In genomic region chr1:96756789-96757188, GRCh38 we compare ENCODE assay signal across 18 cellular contexts. TPM values are rescaled to one million over a fixed set of nuclear protein-coding genes. Genes with fewer than 3 reads are reported as not detected.
DNase-seq lines count a peak whose midpoint lies in the region; ATAC-seq and TF ChIP-seq lines count a peak whose summit lies in the region.
"Had no signal": no experiment of that assay in that cellular context is flagged by ENCODE, and none has a peak within 500 bp of the region (broad histone marks: within the 10 kb centered on the region; RNA-seq: fewer than 3 reads in every experiment).

No MANE protein-coding gene starts in this region.

- no peaks in the 10 kb centered on the region for H3K9me3 ChIP-seq in H9 (ENCODE audit: control insufficient read depth, low read depth, low read length)
- H3K9me3 ChIP-seq in adipocyte (ENCODE audit: control insufficient read depth, low read length) = no peaks in the 10 kb centered on the region
- H3K9me3 ChIP-seq in liver (ENCODE audit: control insufficient read depth in 4 of 4, low read length in 3 of 4) = no peaks in the 10 kb centered on the region
- peaks cover 11% of the 10 kb centered on the region for H3K9me3 ChIP-seq in OCI-LY7 (ENCODE audit: low read length)

- no peak overlapping the region for H3K4me3 ChIP-seq in adipocyte (ENCODE audit: low read length)
- no peak overlapping the region for H3K4me3 ChIP-seq in liver (ENCODE audit: low read depth in 1 of 3, low read length in 3 of 3)
- H3K4me3 ChIP-seq in mesendoderm (ENCODE audit: low read length) = no peak overlapping the region
- H3K4me3 ChIP-seq in OCI-LY7 (ENCODE audit: low read depth, low read length, poor library complexity, severe bottlenecking) = no peak overlapping the region

- H3K4me2 ChIP-seq in H9 (ENCODE audit: insufficient read depth, insufficient read length, low read length) = no peak overlapping the region
- no peak overlapping the region for H3K4me2 ChIP-seq in mesendoderm (ENCODE audit: low read length)
- H3K4me2 ChIP-seq in OCI-LY7 (ENCODE audit: low read length) = no peak overlapping the region

- H2BK5ac ChIP-seq in H9 (ENCODE audit: insufficient read length, low read length) = no peak overlapping the region
- H2BK5ac ChIP-seq in mesendoderm (ENCODE audit: low read length) = no peak overlapping the region

- H2BK15ac ChIP-seq in H9 (ENCODE audit: low read depth, low read length) (no peak overlapping the region), mesendoderm (replicated peaks; ENCODE audit: low read depth) (no peak overlapping the region)

- CTCF ChIA-PET in HEK293T (lab: Yijun Ruan, JAX) (no interaction called here), OCI-LY7 (lab: Charles Lee; ENCODE audit: unreplicated experiment) (no interaction called here)
- CTCF ChIA-PET in activated CD8-positive, alpha-beta T cell treated with anti-CD3 and anti-CD28 coated beads for 36 hours (lab: Charles Lee) = no interaction called here

- H2BK120ac ChIP-seq in H9 (ENCODE audit: low read depth, low read length, poor library complexity, severe bottlenecking) = no peak overlapping the region
- no peak overlapping the region for H2BK120ac ChIP-seq in mesendoderm (ENCODE audit: low read depth, low read length)

- H3K4me3 Mint-ChIP-seq in H9 = no peak overlapping the region
- H3K4me3 Mint-ChIP-seq in activated CD8-positive, alpha-beta T cell treated with anti-CD3 and anti-CD28 coated beads for 36 hours = no peak overlapping the region
- H3K4me3 Mint-ChIP-seq: activated CD4-positive, alpha-beta T cell treated with anti-CD3 and anti-CD28 coated beads for 36 hours; effector memory CD8-positive, alpha-beta T cell; HFFc6 had no signal

- H3T11ph ChIP-seq in H9 (ENCODE audit: low read length) = no peak overlapping the region

- no peak overlapping the region for H3K27ac ChIP-seq in H9 (ENCODE audit: insufficient read length, low read depth, low read length)
- H3K27ac ChIP-seq in liver (ENCODE audit: low read depth in 1 of 2, low read length in 2 of 2) = no peak overlapping the region
- no peak overlapping the region for H3K27ac ChIP-seq in mesendoderm (ENCODE audit: low read depth, low read length)
- H3K27ac ChIP-seq in OCI-LY7 (ENCODE audit: low read depth, low read length, poor library complexity, severe bottlenecking) = no peak overlapping the region

- H4K5ac ChIP-seq in H9 (ENCODE audit: insufficient read length, low read depth, low read length) = no peak overlapping the region
- no peak overlapping the region for H4K5ac ChIP-seq in mesendoderm (ENCODE audit: low read length)

- H3K79me2 ChIP-seq in H9 (ENCODE audit: insufficient read depth, low read length) (peaks cover 3% of the 10 kb centered on the region; the same call in 1 of the 2 replicates), mesendoderm (ENCODE audit: control insufficient read depth, insufficient read depth, low read length) (peaks cover 3% of the 10 kb centered on the region), OCI-LY7 (ENCODE audit: insufficient read depth, low read depth, low read length) (0 out of 2 replicates have a peak, but pooled peaks cover 4% of the 10 kb centered on the region)

- H3K4me1 ChIP-seq in H9 (ENCODE audit: insufficient read depth, low read length) (no peaks in the 10 kb centered on the region), adipocyte (ENCODE audit: control insufficient read depth, insufficient read depth, low read length) (no peaks in the 10 kb centered on the region), liver (ENCODE audit: control insufficient read depth in 4 of 4, insufficient read depth in 4 of 4, low read length in 3 of 4) (peaks cover 0 to 6% (median 1%) of the 10 kb centered on the region in 4 donors), mesendoderm (ENCODE audit: control insufficient read depth, low read depth, low read length) (no peaks in the 10 kb centered on the region), OCI-LY7 (ENCODE audit: insufficient read depth, low read length, poor library complexity, severe bottlenecking) (no peaks in the 10 kb centered on the region)

- peak; percentile 3 for DNase-seq in ACHN
- DNase-seq in H9 = no peak
- peak; percentile 2 for DNase-seq in adipocyte (ENCODE audit: low read depth)
- DNase-seq in HEK293T (ENCODE audit: extremely low spot score) = no peak
- DNase-seq in mesendoderm = no peak
- no peak for DNase-seq in activated CD8-positive, alpha-beta T cell treated with anti-CD3 and anti-CD28 coated beads for 36 hours
- no peak for DNase-seq in OCI-LY7 (ENCODE audit: low spot score)
- DNase-seq: activated CD4-positive, alpha-beta T cell treated with anti-CD3 and anti-CD28 coated beads for 36 hours; activated effector memory CD4-positive, alpha-beta T cell treated with anti-CD3 and anti-CD28 coated beads, Interleukin-2, amount 50 U/mL, for 16 hours; central memory CD4-positive, alpha-beta T cell; effector memory CD8-positive, alpha-beta T cell; HFFc6; hypothalamus; NCI-H1048; NCI-H2107; NCI-H82; stimulated activated naive CD8-positive, alpha-beta T cell treated with anti-CD3 and anti-CD28 coated beads, Interleukin-15, Interleukin-2, amounts not matched to agents 100 U/mL and 50 U/mL, for 24 hours had no signal

- H3K9me2 ChIP-seq in OCI-LY7 (ENCODE audit: insufficient read depth, low read length) = no peaks in the 10 kb centered on the region

- no peaks in the 10 kb centered on the region for H3K27me3 Mint-ChIP-seq in H9 (ENCODE audit: low read depth)
- no peaks in the 10 kb centered on the region for H3K27me3 Mint-ChIP-seq in activated CD8-positive, alpha-beta T cell treated with anti-CD3 and anti-CD28 coated beads for 36 hours
- H3K27me3 Mint-ChIP-seq: activated CD4-positive, alpha-beta T cell treated with anti-CD3 and anti-CD28 coated beads for 36 hours; effector memory CD8-positive, alpha-beta T cell had no signal

- WGBS in H9 (ENCODE audit: extremely low coverage, insufficient read length, low lambda C conversion rate) = no CpG with 5 or more reads among the region's 1 CpG
- 100% methylated on average over 1 of the region's 1 CpG for WGBS in liver
- no CpG with 5 or more reads among the region's 1 CpG for WGBS in mesendoderm (ENCODE audit: extremely low coverage, insufficient coverage, low lambda C conversion rate)

- no peaks in the 10 kb centered on the region for H4K20me1 ChIP-seq in H9 (ENCODE audit: control insufficient read depth, insufficient read depth, insufficient read length)
- no peaks in the 10 kb centered on the region for H4K20me1 ChIP-seq in OCI-LY7 (ENCODE audit: insufficient read depth, low read length)

- H3K4ac ChIP-seq in H9 (ENCODE audit: low read depth, low read length) = no peak overlapping the region
- no peak overlapping the region for H3K4ac ChIP-seq in mesendoderm (ENCODE audit: low read depth, low read length)

- H3K79me1 ChIP-seq in H9 (ENCODE audit: insufficient read depth, low read depth, low read length, poor library complexity, severe bottlenecking) (no peaks in the 10 kb centered on the region), mesendoderm (ENCODE audit: low read length) (no peaks in the 10 kb centered on the region)

- H4K91ac ChIP-seq in H9 (ENCODE audit: insufficient read length, low read depth, low read length) = no peak overlapping the region

- H3K23ac ChIP-seq in H9 (ENCODE audit: insufficient read length, low read depth, low read length) = no peak overlapping the region
- no peak overlapping the region for H3K23ac ChIP-seq in mesendoderm (ENCODE audit: low read length)

- H3K9me3 Mint-ChIP-seq in H9 = peaks cover 65 to 74% of the 10 kb centered on the region in 2 experiments
- H3K9me3 Mint-ChIP-seq in activated CD8-positive, alpha-beta T cell treated with anti-CD3 and anti-CD28 coated beads for 36 hours = peaks cover 4% of the 10 kb centered on the region
- H3K9me3 Mint-ChIP-seq: effector memory CD8-positive, alpha-beta T cell had no signal

- TF ChIP-seq RAD21 in liver (IDR thresholded peaks at IDR 0.05) = peak; percentile 48 to 60

- no peak overlapping the region for H3K18ac ChIP-seq in H9 (ENCODE audit: insufficient read length, low read depth, low read length)
- no peak overlapping the region for H3K18ac ChIP-seq in mesendoderm (ENCODE audit: low read length)

- H3K9ac ChIP-seq in H9 (ENCODE audit: extremely low read depth, insufficient read length, low read length) = no peak overlapping the region
- H3K9ac ChIP-seq in adipocyte (ENCODE audit: low read length) = no peak overlapping the region
- no peak overlapping the region for H3K9ac ChIP-seq in liver (ENCODE audit: low read depth in 1 of 2, low read length in 2 of 2)
- no peak overlapping the region for H3K9ac ChIP-seq in mesendoderm (ENCODE audit: low read length)

- BruUV-seq in OCI-LY7 (replicated peaks; lab: Mats Ljungman, UMichigan) = no TSS peak

- H3K27me3 ChIP-seq in H9 (ENCODE audit: insufficient read depth, low read length) = no peaks in the 10 kb centered on the region
- H3K27me3 ChIP-seq in adipocyte (replicated peaks; ENCODE audit: control insufficient read depth, insufficient read depth, low read length) = no peaks in the 10 kb centered on the region
- no peaks in the 10 kb centered on the region for H3K27me3 ChIP-seq in liver (ENCODE audit: control insufficient read depth in 4 of 4, insufficient read depth in 4 of 4, low read length in 3 of 4)
- no peaks in the 10 kb centered on the region for H3K27me3 ChIP-seq in mesendoderm (ENCODE audit: insufficient read depth, low read length, poor library complexity)

- intact Hi-C loops in activated CD8-positive, alpha-beta T cell treated with anti-CD3 and anti-CD28 coated beads for 36 hours (cut with micrococcal nuclease) = no loop called here
- intact Hi-C loops in OCI-LY7 (cut with micrococcal nuclease; ENCODE audit: unreplicated experiment) = no loop called here

- H4K8ac ChIP-seq in H9 (replicated peaks; ENCODE audit: insufficient read length, low read depth, low read length) = no peak overlapping the region
- no peak overlapping the region for H4K8ac ChIP-seq in mesendoderm (ENCODE audit: low read depth, low read length)

- ATAC-seq in activated CD8-positive, alpha-beta T cell treated with anti-CD3 and anti-CD28 coated beads for 36 hours = no peak
- ATAC-seq: activated CD4-positive, alpha-beta T cell treated with anti-CD3 and anti-CD28 coated beads for 36 hours; effector memory CD8-positive, alpha-beta T cell; stimulated activated naive CD8-positive, alpha-beta T cell treated with anti-CD3 and anti-CD28 coated beads, Interleukin-15, Interleukin-2, amounts not matched to agents 100 U/mL and 50 U/mL, for 24 hours had no signal

- POLR2A ChIA-PET in HEK293T (lab: Yijun Ruan, JAX) = no interaction called here
- POLR2A ChIA-PET in activated CD8-positive, alpha-beta T cell treated with anti-CD3 and anti-CD28 coated beads for 36 hours (lab: Charles Lee) = no interaction called here
- POLR2A ChIA-PET in OCI-LY7 (lab: Charles Lee) = no interaction called here

- H2AK5ac ChIP-seq in H9 (ENCODE audit: insufficient read length, low read length) = no peak overlapping the region
- no peak overlapping the region for H2AK5ac ChIP-seq in mesendoderm (ENCODE audit: low read length)

- H3K4me1 Mint-ChIP-seq in H9 = no peaks in the 10 kb centered on the region
- peaks cover 2% of the 10 kb centered on the region for H3K4me1 Mint-ChIP-seq in activated CD8-positive, alpha-beta T cell treated with anti-CD3 and anti-CD28 coated beads for 36 hours (ENCODE audit: low read depth)
- H3K4me1 Mint-ChIP-seq: activated CD4-positive, alpha-beta T cell treated with anti-CD3 and anti-CD28 coated beads for 36 hours had no signal

- peak; percentile 30; the same call in 1 of the 3 replicates for TF ChIP-seq CTCF in H9 (conservative IDR thresholded peaks at IDR 0.05)
- peak; percentile 23 for TF ChIP-seq CTCF in liver (IDR thresholded peaks at IDR 0.05; ENCODE audit: low read depth, low read length, missing input control)
- no peak for TF ChIP-seq CTCF in activated CD8-positive, alpha-beta T cell treated with anti-CD3 and anti-CD28 coated beads for 36 hours (IDR thresholded peaks at IDR 0.05)
- no peak for TF ChIP-seq CTCF in OCI-LY7 (conservative IDR thresholded peaks at IDR 0.05; ENCODE audit: low read length)

- H3K56ac ChIP-seq in H9 (ENCODE audit: insufficient read length, low read depth, low read length) (no peak overlapping the region), mesendoderm (ENCODE audit: low read length) (no peak overlapping the region)

- no peak overlapping the region for H2AFZ ChIP-seq in H9 (ENCODE audit: low read length)
- no peak overlapping the region for H2AFZ ChIP-seq in OCI-LY7 (ENCODE audit: low read length)

- H3K36me3 ChIP-seq in adipocyte (ENCODE audit: control insufficient read depth, insufficient read depth, low read length, severe bottlenecking) (peaks cover 61% of the 10 kb centered on the region), liver (ENCODE audit: control insufficient read depth in 4 of 4, insufficient read depth in 3 of 4, low read depth in 1 of 4, low read length in 3 of 4) (peaks cover 7 to 31% (median 11%) of the 10 kb centered on the region in 4 donors), mesendoderm (ENCODE audit: control insufficient read depth, insufficient read depth, low read length) (peaks cover 2% of the 10 kb centered on the region), OCI-LY7 (ENCODE audit: insufficient read depth, low read length) (peaks cover 95% of the 10 kb centered on the region)

- no peak overlapping the region for H3K27ac Mint-ChIP-seq in H9
- no peak overlapping the region for H3K27ac Mint-ChIP-seq in activated CD8-positive, alpha-beta T cell treated with anti-CD3 and anti-CD28 coated beads for 36 hours
- H3K27ac Mint-ChIP-seq: activated CD4-positive, alpha-beta T cell treated with anti-CD3 and anti-CD28 coated beads for 36 hours; effector memory CD8-positive, alpha-beta T cell; HFFc6 had no signal

- H3K14ac ChIP-seq in H9 (ENCODE audit: insufficient read depth, low read length) = no peak overlapping the region

- H3K36me3 Mint-ChIP-seq in H9 (ENCODE audit: insufficient read depth in 1 of 3, low read depth in 3 of 3) = peaks cover 93 to 98% (median 96%) of the 10 kb centered on the region in 3 experiments
- H3K36me3 Mint-ChIP-seq in activated CD8-positive, alpha-beta T cell treated with anti-CD3 and anti-CD28 coated beads for 36 hours (ENCODE audit: low read depth) = peaks cover 66% of the 10 kb centered on the region

- H2BK12ac ChIP-seq in H9 (ENCODE audit: insufficient read length, low read depth, low read length) = no peak overlapping the region

- no peak overlapping the region for H2BK20ac ChIP-seq in H9 (ENCODE audit: low read depth, low read length, poor library complexity, severe bottlenecking)

- no peaks in the 10 kb centered on the region for H3K23me2 ChIP-seq in H9 (ENCODE audit: insufficient read length, low read depth, low read length, poor library complexity, severe bottlenecking)

- in situ Hi-C loops in ACHN (cut with HindIII; ENCODE audit: low pct_ligation_motif_present, low pct_unique_long_range_greater_than_20kb, low sequenced_read_pairs) = no loop called here

RNA-seq across cellular contexts. Expression of gene PTBP2, which starts 35.2 kb away (rescaled TPM):
- 67.4 and 75.4 TPM in 2 replicates for total RNA-seq in H9 (2021)
- total RNA-seq in liver = 10 to 100 TPM; 12.2 to 14.6 TPM
- polyA plus RNA-seq in liver = 1 to 10 TPM; 2.5 to 5.8 TPM
- 57.4 TPM for polyA plus RNA-seq in mesendoderm (2013, experiment 1 of 2)
- 56.0 TPM for polyA plus RNA-seq in mesendoderm (2013, experiment 2 of 2)
- total RNA-seq in activated CD8-positive, alpha-beta T cell treated with anti-CD3 and anti-CD28 coated beads for 36 hours = 10 to 100 TPM; 12.4 TPM
- total RNA-seq in OCI-LY7 (2014; rRNA removed; shearing (Covaris generic)) = 36.1 and 36.9 TPM in 2 replicates
- total RNA-seq in OCI-LY7 (2022) = 46.0 and 54.2 TPM in 2 replicates

Comparison
In these comparisons a context has a peak if more than half of its experiments do, and no peak if none do; other contexts are left out.
1. DNase-seq: peak in ACHN (single experiment) and adipocyte (single experiment); none in H9 (single experiment), HEK293T (single experiment), mesendoderm (single experiment), activated CD8-positive, alpha-beta T cell treated with anti-CD3 and anti-CD28 coated beads for 36 hours (single experiment) and OCI-LY7 (single experiment).
2. CTCF ChIP-seq: peak in H9 (single experiment) and liver (single experiment); none in activated CD8-positive, alpha-beta T cell treated with anti-CD3 and anti-CD28 coated beads for 36 hours (single experiment) and OCI-LY7 (single experiment).